Comparison of ENCODE assay signal across 8 cellular contexts in the genomic region with DNA sequence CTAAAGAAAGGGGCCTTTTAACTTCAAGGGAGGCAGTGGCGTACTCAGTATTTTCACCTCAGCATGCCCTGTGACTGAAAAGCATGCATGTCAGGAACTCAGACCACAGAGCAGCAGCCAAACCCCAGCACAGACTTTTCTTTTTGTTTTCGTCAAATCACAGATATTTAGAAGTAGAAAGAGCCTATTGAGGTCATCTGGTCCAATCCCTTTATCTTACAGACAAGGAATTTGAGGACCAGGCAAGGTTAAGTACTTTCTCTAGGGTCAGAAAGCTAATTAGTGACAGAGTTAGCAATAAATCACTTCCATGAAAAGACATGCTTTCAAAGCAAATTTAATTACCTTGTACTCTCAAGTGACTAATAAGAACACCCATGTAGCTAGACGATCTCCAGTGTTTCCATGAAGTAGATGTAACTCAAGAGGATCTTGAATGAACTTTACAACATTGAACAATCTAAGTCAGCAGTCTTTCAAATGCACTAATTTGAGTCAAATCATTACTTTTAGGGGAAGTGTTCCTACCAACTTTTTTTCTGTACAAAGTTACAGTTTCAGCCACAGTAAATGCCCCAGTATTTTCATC. TPM values are rescaled to one million over a fixed set of nuclear protein-coding genes. Genes with fewer than 3 reads are reported as not detected.
DNase-seq lines count a peak whose midpoint lies in the region; ATAC-seq and TF ChIP-seq lines count a peak whose summit lies in the region.

No MANE protein-coding gene starts in this region.

- H3K27ac ChIP-seq in MM.1S (ENCODE audit: low read length) (peak overlapping the region; percentile 79; the same call in 1 of the 2 replicates), Karpas-422 (ENCODE audit: low read length) (no peak overlapping the region)

- no peaks in the 10 kb centered on the region for H4K20me1 ChIP-seq in MM.1S (ENCODE audit: insufficient read depth, low read length)
- H4K20me1 ChIP-seq in Karpas-422 (ENCODE audit: insufficient read depth, low read depth, low read length): no peaks in the 10 kb centered on the region

- no peaks in the 10 kb centered on the region for H3K36me3 ChIP-seq in MM.1S (replicated peaks; ENCODE audit: insufficient read depth, low read length)
- no peaks in the 10 kb centered on the region for H3K36me3 ChIP-seq in Karpas-422 (ENCODE audit: insufficient read depth, low read length)

- H3K4me3 Mint-ChIP-seq in memory B cell: peak overlapping the region; percentile 69
- no peak overlapping the region for H3K4me3 Mint-ChIP-seq in activated naive CD4-positive, alpha-beta T cell treated with anti-CD3 and anti-CD28 coated beads, Interleukin-2, amount 10 ng/mL, durations not matched to agents 7 days and 5 days

- H3K36me3 Mint-ChIP-seq in memory B cell: no peaks in the 10 kb centered on the region
- no peaks in the 10 kb centered on the region for H3K36me3 Mint-ChIP-seq in activated naive CD4-positive, alpha-beta T cell treated with anti-CD3 and anti-CD28 coated beads, Interleukin-2, amount 10 ng/mL, durations not matched to agents 7 days and 5 days

- H3K9me3 ChIP-seq in MM.1S (replicated peaks; ENCODE audit: insufficient read depth, low read length) (no peaks in the 10 kb centered on the region), Karpas-422 (ENCODE audit: low read length) (no peaks in the 10 kb centered on the region)

- H3K79me2 ChIP-seq in MM.1S (ENCODE audit: low read length): no peaks in the 10 kb centered on the region
- no peaks in the 10 kb centered on the region for H3K79me2 ChIP-seq in Karpas-422 (ENCODE audit: low read length)

- H2AFZ ChIP-seq in MM.1S (ENCODE audit: low read length) (peak overlapping the region; percentile 27; the same call in 1 of the 2 replicates), Karpas-422 (ENCODE audit: low read length) (no peak overlapping the region)

- DNase-seq in MM.1S (peak; percentile 77), memory B cell (ENCODE audit: low spot score in 2 of 2) (no peak), NCI-H2171 treated with DMSO at 0.1 percent for 48 hours (lab: John Stamatoyannopoulos, UW) (no peak), NCI-H2227 treated with DMSO at 0.1 percent for 48 hours (lab: John Stamatoyannopoulos, UW) (no peak), Karpas-422 (no peak)
- no peak for DNase-seq in activated naive CD4-positive, alpha-beta T cell treated with anti-CD3 and anti-CD28 coated beads, Interleukin-2, amount 10 ng/mL, durations not matched to agents 7 days and 5 days

- H3K4me2 ChIP-seq in MM.1S (ENCODE audit: low read depth, low read length) (peak overlapping the region; percentile 57), Karpas-422 (ENCODE audit: low read depth, low read length, poor library complexity, severe bottlenecking) (no peak overlapping the region)

- TF ChIP-seq CTCF in MM.1S (IDR thresholded peaks at IDR 0.05; ENCODE audit: low read length): no peak

- peak; percentile 99 for ATAC-seq in GM18517 (IDR thresholded peaks at IDR 0.05; ENCODE audit: unreplicated experiment)
- peak; percentile 93 for ATAC-seq in GM21737 (IDR thresholded peaks at IDR 0.05; ENCODE audit: unreplicated experiment)
- peak; percentile 76 for ATAC-seq in memory B cell (ENCODE audit: low read depth)

- peaks cover 33% of the 10 kb centered on the region for H3K4me1 Mint-ChIP-seq in memory B cell
- H3K4me1 Mint-ChIP-seq in activated naive CD4-positive, alpha-beta T cell treated with anti-CD3 and anti-CD28 coated beads, Interleukin-2, amount 10 ng/mL, durations not matched to agents 7 days and 5 days: peaks cover 2% of the 10 kb centered on the region

- H3K27ac Mint-ChIP-seq in memory B cell: peak overlapping the region; percentile 93
- H3K27ac Mint-ChIP-seq in activated naive CD4-positive, alpha-beta T cell treated with anti-CD3 and anti-CD28 coated beads, Interleukin-2, amount 10 ng/mL, durations not matched to agents 7 days and 5 days: no peak overlapping the region

- H3K4me1 ChIP-seq in MM.1S (ENCODE audit: low read length) (peaks cover 33% of the 10 kb centered on the region), Karpas-422 (ENCODE audit: low read length) (no peaks in the 10 kb centered on the region)

- CTCF ChIA-PET in activated naive CD4-positive, alpha-beta T cell treated with anti-CD3 and anti-CD28 coated beads, Interleukin-2, amount 10 ng/mL, durations not matched to agents 7 days and 5 days (lab: Charles Lee): interaction anchor here (1.2 kb wide), 1 partner anchor 86 kb away, joined by 4 read pairs; no protein-coding TSS in a partner anchor

- H3F3A ChIP-seq in MM.1S (ENCODE audit: insufficient read depth, low read length): peaks cover 16% of the 10 kb centered on the region

- H3K27me3 Mint-ChIP-seq in memory B cell: no peaks in the 10 kb centered on the region
- no peaks in the 10 kb centered on the region for H3K27me3 Mint-ChIP-seq in activated naive CD4-positive, alpha-beta T cell treated with anti-CD3 and anti-CD28 coated beads, Interleukin-2, amount 10 ng/mL, durations not matched to agents 7 days and 5 days

- H3K27me3 ChIP-seq in MM.1S (replicated peaks; ENCODE audit: insufficient read depth, low read length): no peaks in the 10 kb centered on the region
- H3K27me3 ChIP-seq in Karpas-422 (ENCODE audit: low read length): no peaks in the 10 kb centered on the region

- no peaks in the 10 kb centered on the region for H3K9me2 ChIP-seq in MM.1S (replicated peaks; ENCODE audit: insufficient read depth, low read length)
- H3K9me2 ChIP-seq in Karpas-422 (replicated peaks; ENCODE audit: insufficient read depth, low read length): no peaks in the 10 kb centered on the region

- peak overlapping the region; percentile 6; the same call in 1 of the 2 replicates for H3K4me3 ChIP-seq in MM.1S (ENCODE audit: low read length)
- no peak overlapping the region for H3K4me3 ChIP-seq in Karpas-422 (ENCODE audit: low read length)

- H3K9me3 Mint-ChIP-seq in memory B cell: no peaks in the 10 kb centered on the region
- no peaks in the 10 kb centered on the region for H3K9me3 Mint-ChIP-seq in activated naive CD4-positive, alpha-beta T cell treated with anti-CD3 and anti-CD28 coated beads, Interleukin-2, amount 10 ng/mL, durations not matched to agents 7 days and 5 days

- H3K9ac ChIP-seq in MM.1S (ENCODE audit: low read length) (peak overlapping the region; percentile 0; the same call in 1 of the 2 replicates), Karpas-422 (ENCODE audit: low read length) (no peak overlapping the region)

RNA-seq across cellular contexts. Expression of gene MOXD1, which starts 35.9 kb away (rescaled TPM):
- total RNA-seq in Karpas-422 (2014; rRNA removed; shearing (Covaris generic); ENCODE audit: low replicate concordance): not detected in 2 replicates
